ENCODE assay signal across 8 cellular contexts in genomic region chr12:70849265-70849960, GRCh38.
DNase-seq lines count a peak whose midpoint lies in the region; ATAC-seq, FAIRE-seq and TF ChIP-seq lines count a peak whose summit lies in the region.

No MANE protein-coding gene starts in this region.

- no peak for ATAC-seq in GM21529 (IDR thresholded peaks at IDR 0.05; ENCODE audit: unreplicated experiment)

- CTCF ChIA-PET in GM10248 (lab: Yijun Ruan, JAX) = interaction anchor here (2.4 kb wide), 1 partner anchor 117 kb away, joined by 7 read pairs; no protein-coding TSS in a partner anchor

- FAIRE-seq in A204.1 (lab: Jason Lieb, UNC) = peak; percentile 68

- TF ChIP-seq CTCF in GM10248 (IDR thresholded peaks at IDR 0.05; ENCODE audit: control extremely low read depth, extremely low read depth, low read depth, missing control alignments) = peak; percentile 19

- no peak for DNase-seq in GM10248 (ENCODE audit: extremely low spot score)
- DNase-seq in SK-N-DZ (ENCODE audit: low spot score) = peak; percentile 37
- peak; percentile 40 for DNase-seq in iPS-NIHi11 (ENCODE audit: low spot score)
- DNase-seq in MV-4-11 (lab: John Stamatoyannopoulos, UW) = no peak
- no peak for DNase-seq in RPMI8226
- DNase-seq in activated CD4-positive, alpha-beta T cell treated with anti-CD3 and anti-CD28 coated beads for 48 hours = no peak

- POLR2A ChIA-PET in GM10248 (lab: Yijun Ruan, JAX) = no interaction called here

Comparison
In these comparisons a context has a peak if more than half of its experiments do, and no peak if none do; other contexts are left out.
1. DNase-seq: peak in SK-N-DZ (single experiment) and iPS-NIHi11 (single experiment); none in GM10248 (single experiment), MV-4-11 (single experiment), RPMI8226 (single experiment) and activated CD4-positive, alpha-beta T cell treated with anti-CD3 and anti-CD28 coated beads for 48 hours (single experiment).